1 cellular context compared by ENCODE assay signal in genomic region chr4:23929248-23929647, GRCh38.
TF ChIP-seq lines count a peak whose summit lies in the region.

No MANE protein-coding gene starts in this region.

TF ChIP-seq in GM23338, 12 proteins besides CTCF, POLR2A, EP300 and RAD21:
- TF ChIP-seq ZNF462 (CRISPR knock-in tag; IDR thresholded peaks at IDR 0.05) (no peak), STAT1 (IDR thresholded peaks at IDR 0.05; ENCODE audit: unreplicated experiment) (no peak), ETS1 (IDR thresholded peaks at IDR 0.05) (no peak), EZH2 (IDR thresholded peaks at IDR 0.05; ENCODE audit: low read depth, unreplicated experiment) (no peak), EZH2phosphoT487 (IDR thresholded peaks at IDR 0.05; ENCODE audit: unreplicated experiment) (no peak), JUNB (IDR thresholded peaks at IDR 0.05; ENCODE audit: unreplicated experiment) (no peak), POLR2AphosphoS5 (IDR thresholded peaks at IDR 0.05; ENCODE audit: low read depth) (no peak)
